Comparison of ENCODE assay signal across 1 cellular context in genomic region chr20:45821942-45822341, GRCh38.
TF ChIP-seq lines count a peak whose summit lies in the region.

No MANE protein-coding gene starts in this region.

TF ChIP-seq in HepG2, 621 proteins besides CTCF, POLR2A, EP300 and RAD21:
- TF ChIP-seq ZNF629 (CRISPR knock-in tag; conservative IDR thresholded peaks at IDR 0.05) (peak; percentile 88), ATF7 (IDR thresholded peaks at IDR 0.05) (no peak), ATF7 (CRISPR knock-in tag; IDR thresholded peaks at IDR 0.05) (no peak), CEBPG (CRISPR knock-in tag; IDR thresholded peaks at IDR 0.05) (no peak), ZNF639 (CRISPR knock-in tag; conservative IDR thresholded peaks at IDR 0.05) (no peak), ZFP62 (CRISPR knock-in tag; IDR thresholded peaks at IDR 0.05) (no peak), ZNF781 (CRISPR knock-in tag; IDR thresholded peaks at IDR 0.05; ENCODE audit: borderline replicate concordance, not compliant biosample characterization) (no peak), NFATC3 (CRISPR knock-in tag; IDR thresholded peaks at IDR 0.05) (no peak), KLF11 (CRISPR knock-in tag; IDR thresholded peaks at IDR 0.05) (no peak), DRAP1 (CRISPR knock-in tag; IDR thresholded peaks at IDR 0.05) (no peak), ZBTB37 (CRISPR knock-in tag; IDR thresholded peaks at IDR 0.05) (no peak), NFE2 (CRISPR knock-in tag; IDR thresholded peaks at IDR 0.05) (no peak), GTF2F1 (IDR thresholded peaks at IDR 0.05; ENCODE audit: low read length) (no peak), BRD4 (CRISPR knock-in tag; IDR thresholded peaks at IDR 0.05) (no peak), ATF6 (CRISPR knock-in tag; conservative IDR thresholded peaks at IDR 0.05) (no peak), ZBTB4 (CRISPR knock-in tag; IDR thresholded peaks at IDR 0.05; ENCODE audit: borderline replicate concordance) (no peak), ZNF446 (CRISPR knock-in tag; IDR thresholded peaks at IDR 0.05) (no peak), CHD4 (IDR thresholded peaks at IDR 0.05; ENCODE audit: borderline replicate concordance, low read length) (peak; percentile 67; the same call in 1 of the 2 replicates)
